In genomic region chr12:113236539-113237354, GRCh38 we compare ENCODE assay signal across 17 cellular contexts. TPM values are rescaled to one million over a fixed set of nuclear protein-coding genes. Genes with fewer than 3 reads are reported as not detected.
DNase-seq lines count a peak whose midpoint lies in the region; ATAC-seq, FAIRE-seq and TF ChIP-seq lines count a peak whose summit lies in the region.
"Had no signal": no experiment of that assay in that cellular context is flagged by ENCODE, and none has a peak within 500 bp of the region (broad histone marks: within the 10 kb centered on the region; RNA-seq: fewer than 3 reads in every experiment).

No MANE protein-coding gene starts in this region.

- POLR2A ChIA-PET in A549 (lab: Yijun Ruan, JAX) = interaction anchor here (1.9 kb wide), 1 partner anchor 9 kb away, joined by 6 read pairs; no protein-coding TSS in a partner anchor

- ATAC-seq in A549 (no peak), T-helper 17 cell (no peak), left cardiac atrium (peak; percentile 34 to 60), HG03159 (IDR thresholded peaks at IDR 0.05; ENCODE audit: unreplicated experiment) (no peak), GM21529 (IDR thresholded peaks at IDR 0.05; ENCODE audit: unreplicated experiment) (no peak)

- H3K79me2 ChIP-seq in parathyroid adenoma = peaks cover 5% of the 10 kb centered on the region

- H3K27ac ChIP-seq in A549 (no peak overlapping the region), parathyroid adenoma (peak overlapping the region; percentile 53)
- H3K27ac ChIP-seq: SJSA1, WERI-Rb-1 had no signal

- H2AFZ ChIP-seq in parathyroid adenoma = no peak overlapping the region

- TF ChIP-seq CTCF in A549 (IDR thresholded peaks at IDR 0.05) (no peak), parathyroid adenoma (IDR thresholded peaks at IDR 0.05) (no peak)

- H3K36me3 Mint-ChIP-seq in T-helper 17 cell (ENCODE audit: low read depth) = peaks cover 5% of the 10 kb centered on the region

- H3K9me3 ChIP-seq in A549 (no peaks in the 10 kb centered on the region), T-helper 17 cell (ENCODE audit: control insufficient read depth, low read length, poor library complexity, severe bottlenecking) (no peaks in the 10 kb centered on the region), parathyroid adenoma (ENCODE audit: control insufficient read depth, low read length) (no peaks in the 10 kb centered on the region)
- H3K9me3 ChIP-seq: SJSA1, tibial nerve had no signal

- no peak for TF ChIP-seq RAD21 in A549 (conservative IDR thresholded peaks at IDR 0.05 in 1 of 2, IDR thresholded peaks at IDR 0.05 in 1 of 2)

- TF ChIP-seq EP300 in A549 (IDR thresholded peaks at IDR 0.05) = no peak

- 81% methylated on average over 5 of the region's 5 CpGs for WGBS in A549 (ENCODE audit: missing lambda C conversion rate)

- H3K4me1 ChIP-seq in A549 (peaks cover 14% of the 10 kb centered on the region), parathyroid adenoma (peaks cover 58% of the 10 kb centered on the region)

- peaks cover 19% of the 10 kb centered on the region for H3K4me1 Mint-ChIP-seq in T-helper 17 cell

- DNase-seq in A549 (ENCODE audit: low read depth in 1 of 2, low spot score in 1 of 2) (no peak), T-helper 17 cell (no peak), left cardiac atrium (peak; percentile 60), occipital lobe (lab: John Stamatoyannopoulos, UW) (no peak), urothelium cell line (ENCODE audit: low spot score) (no peak)
- DNase-seq: ACHN, amniotic stem cell, NCI-H2081, NCI-H82, WERI-Rb-1 had no signal

- TF ChIP-seq POLR2A in A549 (IDR thresholded peaks at IDR 0.05; ENCODE audit: low read length) = no peak

- peak overlapping the region; percentile 54 for H3K27ac Mint-ChIP-seq in T-helper 17 cell

- H3K36me3 ChIP-seq in parathyroid adenoma (ENCODE audit: control insufficient read depth, insufficient read depth, low read length) = no peaks in the 10 kb centered on the region

- H3K27me3 ChIP-seq in parathyroid adenoma (ENCODE audit: control insufficient read depth, insufficient read depth, low read length) = no peaks in the 10 kb centered on the region
- H3K27me3 ChIP-seq: dorsolateral prefrontal cortex, SJSA1, tibial nerve had no signal

- no peak overlapping the region for H3K4me3 Mint-ChIP-seq in T-helper 17 cell

- H3K9ac ChIP-seq in parathyroid adenoma = no peak overlapping the region

- CTCF ChIA-PET in A549 (lab: Yijun Ruan, JAX) = interaction anchor here (0.6 to 1.5 kb wide), 6 partner anchors 10 to 77 kb away, joined by 3 to 4 read pairs (median 4); no protein-coding TSS in a partner anchor

- intact Hi-C loops in left cardiac atrium (cut with DNase I) = no loop called here

- H3K4me3 ChIP-seq in A549 = no peak overlapping the region
- no peak overlapping the region for H3K4me3 ChIP-seq in parathyroid adenoma (ENCODE audit: low read depth, low read length)
- H3K4me3 ChIP-seq: dorsolateral prefrontal cortex, SJSA1, skin epidermis, tibial nerve had no signal

- H3K27me3 Mint-ChIP-seq in T-helper 17 cell = no peaks in the 10 kb centered on the region

- H3K4me2 ChIP-seq in A549 (no peak overlapping the region), parathyroid adenoma (ENCODE audit: low read length) (no peak overlapping the region)

- no peak for FAIRE-seq in A549 (lab: Jason Lieb, UNC)
- FAIRE-seq in urothelium cell line (lab: Jason Lieb, UNC) = no peak

TF ChIP-seq in A549, 52 proteins besides CTCF, POLR2A, EP300 and RAD21:
- TF ChIP-seq MAFK (IDR thresholded peaks at IDR 0.05; ENCODE audit: partially characterized antibody) = peak; percentile 40
- TF ChIP-seq ZFP36 (IDR thresholded peaks at IDR 0.05; ENCODE audit: borderline replicate concordance, partially characterized antibody) = no peak

RNA-seq across cellular contexts. Expression of gene TPCN1, which starts 15.5 kb away (rescaled TPM):
- polyA plus RNA-seq in A549 (2011; rRNA removed) (24.1 and 28.7 TPM in 2 replicates), A549 (2017; fragmentation: RNase III; extraction: RNeasy Plus Mini Kit Qiagen cat#74134 plus additional on column Dnase treatment) (20.5 to 21.9 TPM (median 21.0 TPM) in 3 replicates)
- polyA plus RNA-seq in A549 (2012; cell fraction: cytosol; rRNA removed) = 26.0 and 34.1 TPM in 2 replicates
- polyA plus RNA-seq in A549 (2012; cell fraction: nucleus; rRNA removed) = 98.9 and 125 TPM in 2 replicates
- 31.8 and 38.7 TPM in 2 replicates for polyA minus RNA-seq in A549 (2011; rRNA and poly(A)+ RNA removed)
- total RNA-seq in T-helper 17 cell (10 to 100 TPM; 39.9 to 59.0 TPM), left cardiac atrium (10 to 100 TPM; 66.1 to 80.6 TPM), occipital lobe (4.7 TPM)

RNA-seq across cellular contexts. Expression of gene RITA1, which starts 51.2 kb away (rescaled TPM):
- 16.7 and 18.6 TPM in 2 replicates for polyA plus RNA-seq in A549 (2011; rRNA removed)
- polyA plus RNA-seq in A549 (2012; cell fraction: cytosol; rRNA removed) = 30.7 and 38.4 TPM in 2 replicates
- polyA plus RNA-seq in A549 (2012; cell fraction: nucleus; rRNA removed) = 20.3 and 23.4 TPM in 2 replicates
- 19.6 to 20.5 TPM (median 19.8 TPM) in 3 replicates for polyA plus RNA-seq in A549 (2017; fragmentation: RNase III; extraction: RNeasy Plus Mini Kit Qiagen cat#74134 plus additional on column Dnase treatment)
- polyA minus RNA-seq in A549 (2011; rRNA and poly(A)+ RNA removed) = 11.0 and 14.3 TPM in 2 replicates
- 1 to 10 TPM; 5.1 to 8.6 TPM for total RNA-seq in T-helper 17 cell
- 10 to 100 TPM; 10.8 to 13.0 TPM for total RNA-seq in left cardiac atrium
- 8.4 TPM for total RNA-seq in occipital lobe

RNA-seq across cellular contexts. Expression of gene DDX54, which starts 51.5 kb away (rescaled TPM):
- 60.6 and 62.4 TPM in 2 replicates for polyA plus RNA-seq in A549 (2011; rRNA removed)
- 88.2 and 92.3 TPM in 2 replicates for polyA plus RNA-seq in A549 (2012; cell fraction: cytosol; rRNA removed)
- polyA plus RNA-seq in A549 (2012; cell fraction: nucleus; rRNA removed) = 178 and 216 TPM in 2 replicates
- polyA plus RNA-seq in A549 (2017; fragmentation: RNase III; extraction: RNeasy Plus Mini Kit Qiagen cat#74134 plus additional on column Dnase treatment) = 55.9 to 64.5 TPM (median 62.2 TPM) in 3 replicates
- 57.6 and 76.8 TPM in 2 replicates for polyA minus RNA-seq in A549 (2011; rRNA and poly(A)+ RNA removed)
- 10 to 100 TPM; 75.9 to 92.5 TPM for total RNA-seq in T-helper 17 cell
- total RNA-seq in left cardiac atrium = 10 to 100 TPM; 32.4 to 39.4 TPM
- 12.0 TPM for total RNA-seq in occipital lobe

Comparison
In these comparisons a context has a peak if more than half of its experiments do, and no peak if none do; other contexts are left out.
1. ATAC-seq: peak in left cardiac atrium (2 of 2); none in A549 (0 of 2), T-helper 17 cell (single experiment), HG03159 (single experiment) and GM21529 (single experiment).